2 cellular contexts compared by ENCODE assay signal in genomic region chr6:35920793-35921732, GRCh38.
TF ChIP-seq lines count a peak whose summit lies in the region.

Gene SRPK1, minus strand, starts transcription at chr6:35921098. Its CDS starts 42 bp downstream, at chr6:35921056.

TF ChIP-seq in HEK293, 187 proteins besides CTCF, POLR2A, EP300 and RAD21 (continued from another document and continues in another):
- 0 out of 2 replicates have a peak, but pooled peaks have one; percentile 11 for TF ChIP-seq ZNF18 (tag by site-specific recombination; IDR thresholded peaks at IDR 0.05)
- no peak for TF ChIP-seq ZNF221 (tag by site-specific recombination; IDR thresholded peaks at IDR 0.05; ENCODE audit: borderline replicate concordance)
- TF ChIP-seq ZNF514 (tag by site-specific recombination; IDR thresholded peaks at IDR 0.05): no peak
- TF ChIP-seq PRDM2 (tag by site-specific recombination; IDR thresholded peaks at IDR 0.05; ENCODE audit: borderline replicate concordance): no peak
- no peak for TF ChIP-seq HOXD13 (CRISPR knock-in tag; IDR thresholded peaks at IDR 0.05; ENCODE audit: borderline replicate concordance)
- no peak for TF ChIP-seq ZBTB21 (tag by site-specific recombination; IDR thresholded peaks at IDR 0.05)
- peak; percentile 21; the same call in 1 of the 2 replicates for TF ChIP-seq ZNF561 (tag by site-specific recombination; IDR thresholded peaks at IDR 0.05; ENCODE audit: borderline replicate concordance)
- no peak for TF ChIP-seq GLI2 (tag by site-specific recombination; IDR thresholded peaks at IDR 0.05; ENCODE audit: borderline replicate concordance, low read depth)
- no peak for TF ChIP-seq ZNF707 (tag by site-specific recombination; IDR thresholded peaks at IDR 0.05)
- no peak for TF ChIP-seq ZNF248 (tag by site-specific recombination; IDR thresholded peaks at IDR 0.05)
- no peak for TF ChIP-seq ZNF621 (tag by site-specific recombination; IDR thresholded peaks at IDR 0.05)
- TF ChIP-seq PRDM1 (tag by site-specific recombination; IDR thresholded peaks at IDR 0.05): peak; percentile 97
- TF ChIP-seq ZNF302 (tag by site-specific recombination; IDR thresholded peaks at IDR 0.05; ENCODE audit: low read depth): no peak
- no peak for TF ChIP-seq ZNF155 (tag by site-specific recombination; IDR thresholded peaks at IDR 0.05)
- no peak for TF ChIP-seq ZNF658 (tag by site-specific recombination; IDR thresholded peaks at IDR 0.05)
- TF ChIP-seq ZNF488 (tag by site-specific recombination; IDR thresholded peaks at IDR 0.05): no peak
- peak; percentile 79; the same call in 1 of the 2 replicates for TF ChIP-seq ZNF610 (tag by site-specific recombination; IDR thresholded peaks at IDR 0.05; ENCODE audit: borderline replicate concordance)
- TF ChIP-seq ZNF549 (tag by site-specific recombination; IDR thresholded peaks at IDR 0.05): no peak
- peak; percentile 83 for TF ChIP-seq EGR2 (tag by site-specific recombination; IDR thresholded peaks at IDR 0.05; ENCODE audit: low read depth)
- TF ChIP-seq ZNF776 (tag by site-specific recombination; IDR thresholded peaks at IDR 0.05; ENCODE audit: borderline replicate concordance): no peak
- no peak for TF ChIP-seq ZNF350 (tag by site-specific recombination; IDR thresholded peaks at IDR 0.05)
- TF ChIP-seq GLI4 (tag by site-specific recombination; IDR thresholded peaks at IDR 0.05): no peak
- peak; percentile 63; the same call in 1 of the 2 replicates for TF ChIP-seq SP7 (tag by site-specific recombination; IDR thresholded peaks at IDR 0.05)
- TF ChIP-seq ZSCAN30 (tag by site-specific recombination; IDR thresholded peaks at IDR 0.05): peak; percentile 41
- TF ChIP-seq ZFHX2 (tag by site-specific recombination; conservative IDR thresholded peaks at IDR 0.05): peak; percentile 86
- peak; percentile 83 for TF ChIP-seq KLF9 (tag by site-specific recombination; IDR thresholded peaks at IDR 0.05; ENCODE audit: low read depth)

TF ChIP-seq in SK-N-SH, 30 proteins besides CTCF, POLR2A, EP300 and RAD21 (continued from another document):
- TF ChIP-seq IRF3 (IDR thresholded peaks at IDR 0.05; ENCODE audit: low read depth, low read length): no peak
- TF ChIP-seq RXRA (IDR thresholded peaks at IDR 0.05; ENCODE audit: borderline replicate concordance, low read depth): no peak
- 0 out of 2 replicates have a peak, but pooled peaks have one; percentile 58 for TF ChIP-seq RCOR1 (IDR thresholded peaks at IDR 0.05; ENCODE audit: low read length)
- no peak for TF ChIP-seq NFIC (IDR thresholded peaks at IDR 0.05; ENCODE audit: borderline replicate concordance)
- TF ChIP-seq SIN3A (IDR thresholded peaks at IDR 0.05; ENCODE audit: borderline replicate concordance, low read depth, low read length): peak; percentile 55; the same call in 1 of the 2 replicates
- no peak for TF ChIP-seq REST (IDR thresholded peaks at IDR 0.05; ENCODE audit: low read depth, low read length)
- TF ChIP-seq JUND (IDR thresholded peaks at IDR 0.05): no peak
- peak; percentile 85; the same call in 1 of the 2 replicates for TF ChIP-seq TAF1 (IDR thresholded peaks at IDR 0.05; ENCODE audit: borderline replicate concordance, low read depth, low read length)
- no peak for TF ChIP-seq FOSL2 (IDR thresholded peaks at IDR 0.05; ENCODE audit: borderline replicate concordance, low read depth)
- TF ChIP-seq TCF12 (IDR thresholded peaks at IDR 0.05): no peak
- TF ChIP-seq USF2 (IDR thresholded peaks at IDR 0.05; ENCODE audit: borderline replicate concordance, low read depth, low read length): no peak
- TF ChIP-seq RFX5 (IDR thresholded peaks at IDR 0.05; ENCODE audit: low read length): no peak
- TF ChIP-seq SMC3 (IDR thresholded peaks at IDR 0.05; ENCODE audit: low read depth, low read length): no peak
